In genomic region chr2:127040169-127040568, GRCh38 we compare ENCODE assay signal across 15 cellular contexts.
DNase-seq lines count a peak whose midpoint lies in the region; ATAC-seq and FAIRE-seq lines count a peak whose summit lies in the region.
"Had no signal": no experiment of that assay in that cellular context is flagged by ENCODE, and none has a peak within 500 bp of the region (broad histone marks: within the 10 kb centered on the region; RNA-seq: fewer than 3 reads in every experiment).

No MANE protein-coding gene starts in this region.

- DNase-seq in activated CD8-positive, alpha-beta memory T cell treated with anti-CD3 and anti-CD28 coated beads for 24 hours, result peak; percentile 24
- DNase-seq in activated CD8-positive, alpha-beta memory T cell treated with anti-CD3 and anti-CD28 coated beads, Interleukin-2, amount 50 U/mL, for 4 hours, result no peak
- peak; percentile 35 for DNase-seq in islet precursor cell
- no peak for DNase-seq in frontal cortex (ENCODE audit: low spot score in 2 of 2)
- DNase-seq: CD4-positive, CD25-positive, alpha-beta regulatory T cell; DMS53; GF-D8; GOT3; H9 had no signal

- H3K9me3 Mint-ChIP-seq in stimulated activated memory B cell treated with anti-CD40 and anti-IgM and Interleukin-4, amounts not matched to agents 10 μg/mL and 1 μg/mL and 100 μg/mL, for 72 hours, result no peaks in the 10 kb centered on the region
- H3K9me3 Mint-ChIP-seq: H9 had no signal

- no peak for FAIRE-seq in frontal cortex (lab: Jason Lieb, UNC)
- FAIRE-seq: HepG2, HTR-8/SVneo had no signal

- no peaks in the 10 kb centered on the region for H3K36me3 Mint-ChIP-seq in stimulated activated memory B cell treated with anti-CD40 and anti-IgM and Interleukin-4, amounts not matched to agents 10 μg/mL and 1 μg/mL and 100 μg/mL, for 72 hours
- H3K36me3 Mint-ChIP-seq: CD4-positive, CD25-positive, alpha-beta regulatory T cell had no signal

- H3K4me3 Mint-ChIP-seq in stimulated activated memory B cell treated with anti-CD40 and anti-IgM and Interleukin-4, amounts not matched to agents 10 μg/mL and 1 μg/mL and 100 μg/mL, for 72 hours, result no peak overlapping the region
- H3K4me3 Mint-ChIP-seq: CD4-positive, CD25-positive, alpha-beta regulatory T cell; H9 had no signal

- ATAC-seq in GM21576 (IDR thresholded peaks at IDR 0.05; ENCODE audit: unreplicated experiment), result peak; percentile 2
- ATAC-seq in stimulated activated memory B cell treated with anti-CD40 and anti-IgM and Interleukin-4, amounts not matched to agents 10 μg/mL and 1 μg/mL and 100 μg/mL, for 72 hours, result peak; percentile 31
- ATAC-seq in HG02571 (IDR thresholded peaks at IDR 0.05; ENCODE audit: unreplicated experiment), result no peak
- ATAC-seq in HG03442 (IDR thresholded peaks at IDR 0.05; ENCODE audit: unreplicated experiment), result no peak
- ATAC-seq: HepG2 had no signal

- H3K27ac Mint-ChIP-seq in stimulated activated memory B cell treated with anti-CD40 and anti-IgM and Interleukin-4, amounts not matched to agents 10 μg/mL and 1 μg/mL and 100 μg/mL, for 72 hours, result peak overlapping the region; percentile 42
- H3K27ac Mint-ChIP-seq: CD4-positive, CD25-positive, alpha-beta regulatory T cell; H9 had no signal

- H3K4me1 Mint-ChIP-seq in stimulated activated memory B cell treated with anti-CD40 and anti-IgM and Interleukin-4, amounts not matched to agents 10 μg/mL and 1 μg/mL and 100 μg/mL, for 72 hours, result peaks cover 14% of the 10 kb centered on the region
- H3K4me1 Mint-ChIP-seq: CD4-positive, CD25-positive, alpha-beta regulatory T cell; H9 had no signal

- no peaks in the 10 kb centered on the region for H3K27me3 Mint-ChIP-seq in stimulated activated memory B cell treated with anti-CD40 and anti-IgM and Interleukin-4, amounts not matched to agents 10 μg/mL and 1 μg/mL and 100 μg/mL, for 72 hours
- H3K27me3 Mint-ChIP-seq: CD4-positive, CD25-positive, alpha-beta regulatory T cell had no signal

Comparison
In these comparisons a context has a peak if more than half of its experiments do, and no peak if none do; other contexts are left out.
1. DNase-seq: peak in activated CD8-positive, alpha-beta memory T cell treated with anti-CD3 and anti-CD28 coated beads for 24 hours (single experiment) and islet precursor cell (single experiment); none in activated CD8-positive, alpha-beta memory T cell treated with anti-CD3 and anti-CD28 coated beads, Interleukin-2, amount 50 U/mL, for 4 hours (single experiment) and frontal cortex (0 of 2).
2. ATAC-seq: peak in GM21576 (single experiment) and stimulated activated memory B cell treated with anti-CD40 and anti-IgM and Interleukin-4, amounts not matched to agents 10 μg/mL and 1 μg/mL and 100 μg/mL, for 72 hours (single experiment); none in HG02571 (single experiment) and HG03442 (single experiment).